Comparison of ENCODE assay signal across 1 cellular context in the genomic region with DNA sequence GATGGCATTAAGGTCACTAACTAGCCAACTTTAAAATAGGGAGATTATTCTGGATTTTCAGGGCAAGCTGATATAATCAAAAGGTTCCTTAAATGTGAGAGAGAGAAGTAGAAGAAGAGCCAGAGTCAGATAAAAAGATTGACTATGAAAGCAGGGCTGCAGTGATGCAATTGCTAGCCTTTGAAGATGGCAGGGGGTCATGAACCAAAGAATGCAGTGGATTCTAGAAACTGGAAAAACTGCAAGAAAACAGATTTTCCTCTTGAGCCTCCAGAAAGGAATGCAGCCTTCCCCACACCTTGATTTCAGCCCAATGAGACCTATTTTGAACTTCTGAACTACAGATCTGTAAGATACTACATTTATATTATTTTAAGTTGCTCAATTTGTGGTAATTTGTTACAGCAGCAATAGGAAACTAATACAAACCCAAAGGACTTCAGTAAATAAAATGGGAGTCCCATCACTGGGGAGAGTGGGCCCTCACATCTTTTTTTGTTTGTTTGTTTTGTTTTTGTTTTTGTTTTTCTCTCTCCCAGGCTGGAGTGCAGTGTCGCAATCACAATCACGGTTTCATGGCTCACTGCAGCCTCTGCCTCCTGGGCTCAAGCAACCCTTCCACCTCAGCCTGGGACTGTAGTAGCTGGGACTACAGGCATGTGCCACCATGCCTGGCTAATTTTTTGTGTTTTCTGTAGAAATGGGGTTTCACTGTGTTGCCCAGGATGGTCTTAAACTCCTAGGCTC.
TF ChIP-seq lines count a peak whose summit lies in the region.

No MANE protein-coding gene starts in this region.

TF ChIP-seq in HepG2, 621 proteins besides CTCF, POLR2A, EP300 and RAD21:
- peak; percentile 69 for TF ChIP-seq CEBPB (IDR thresholded peaks at IDR 0.05; ENCODE audit: borderline replicate concordance, low read depth, low read length)
- TF ChIP-seq TCF7 (IDR thresholded peaks at IDR 0.05; ENCODE audit: low read depth): 0 out of 2 replicates have a peak, but pooled peaks have one; percentile 23
- TF ChIP-seq ZNF12 (CRISPR knock-in tag; IDR thresholded peaks at IDR 0.05): peak; percentile 90
- TF ChIP-seq, protein P1, sequence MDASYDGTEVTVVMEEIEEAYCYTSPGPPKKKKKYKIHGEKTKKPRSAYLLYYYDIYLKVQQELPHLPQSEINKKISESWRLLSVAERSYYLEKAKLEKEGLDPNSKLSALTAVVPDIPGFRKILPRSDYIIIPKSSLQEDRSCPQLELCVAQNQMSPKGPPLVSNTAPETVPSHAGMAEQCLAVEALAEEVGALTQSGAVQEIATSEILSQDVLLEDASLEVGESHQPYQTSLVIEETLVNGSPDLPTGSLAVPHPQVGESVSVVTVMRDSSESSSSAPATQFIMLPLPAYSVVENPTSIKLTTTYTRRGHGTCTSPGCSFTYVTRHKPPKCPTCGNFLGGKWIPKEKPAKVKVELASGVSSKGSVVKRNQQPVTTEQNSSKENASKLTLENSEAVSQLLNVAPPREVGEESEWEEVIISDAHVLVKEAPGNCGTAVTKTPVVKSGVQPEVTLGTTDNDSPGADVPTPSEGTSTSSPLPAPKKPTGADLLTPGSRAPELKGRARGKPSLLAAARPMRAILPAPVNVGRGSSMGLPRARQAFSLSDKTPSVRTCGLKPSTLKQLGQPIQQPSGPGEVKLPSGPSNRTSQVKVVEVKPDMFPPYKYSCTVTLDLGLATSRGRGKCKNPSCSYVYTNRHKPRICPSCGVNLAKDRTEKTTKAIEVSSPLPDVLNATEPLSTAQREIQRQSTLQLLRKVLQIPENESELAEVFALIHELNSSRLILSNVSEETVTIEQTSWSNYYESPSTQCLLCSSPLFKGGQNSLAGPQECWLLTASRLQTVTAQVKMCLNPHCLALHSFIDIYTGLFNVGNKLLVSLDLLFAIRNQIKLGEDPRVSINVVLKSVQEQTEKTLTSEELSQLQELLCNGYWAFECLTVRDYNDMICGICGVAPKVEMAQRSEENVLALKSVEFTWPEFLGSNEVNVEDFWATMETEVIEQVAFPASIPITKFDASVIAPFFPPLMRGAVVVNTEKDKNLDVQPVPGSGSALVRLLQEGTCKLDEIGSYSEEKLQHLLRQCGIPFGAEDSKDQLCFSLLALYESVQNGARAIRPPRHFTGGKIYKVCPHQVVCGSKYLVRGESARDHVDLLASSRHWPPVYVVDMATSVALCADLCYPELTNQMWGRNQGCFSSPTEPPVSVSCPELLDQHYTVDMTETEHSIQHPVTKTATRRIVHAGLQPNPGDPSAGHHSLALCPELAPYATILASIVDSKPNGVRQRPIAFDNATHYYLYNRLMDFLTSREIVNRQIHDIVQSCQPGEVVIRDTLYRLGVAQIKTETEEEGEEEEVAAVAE (CRISPR knock-in tag; IDR thresholded peaks at IDR 0.05; ENCODE audit: borderline replicate concordance): no peak
